Comparison of ENCODE assay signal across 8 cellular contexts in genomic region chr4:56506110-56506705, GRCh38. TPM values are rescaled to one million over a fixed set of nuclear protein-coding genes. Genes with fewer than 3 reads are reported as not detected.
A peak's percentile ranks its signal among the peaks of the same experiment; 100 is the strongest.
DNase-seq lines count a peak whose midpoint lies in the region; ATAC-seq and TF ChIP-seq lines count a peak whose summit lies in the region.

No MANE protein-coding gene starts in this region.

- no peak for TF ChIP-seq CTCF in RWPE2 (IDR thresholded peaks at IDR 0.05; ENCODE audit: poor library complexity, severe bottlenecking)
- TF ChIP-seq CTCF in psoas muscle (IDR thresholded peaks at IDR 0.05): no peak
- no peak for TF ChIP-seq CTCF in WERI-Rb-1 (IDR thresholded peaks at IDR 0.05; ENCODE audit: low read depth, low read length)

- peaks cover 18% of the 10 kb centered on the region for H3K36me3 ChIP-seq in RWPE2 (ENCODE audit: low read depth)
- peaks cover 5 to 30% of the 10 kb centered on the region in 2 donors for H3K36me3 ChIP-seq in psoas muscle (ENCODE audit: insufficient read depth in 1 of 2, low read depth in 1 of 2)
- H3K36me3 ChIP-seq in WERI-Rb-1: peaks cover 15% of the 10 kb centered on the region

- WGBS in psoas muscle, 3 donors: 13 to 20% (median 17%) methylated on average over 28 of the region's 28 CpGs

- H3K27ac ChIP-seq in RWPE2 (ENCODE audit: poor library complexity, severe bottlenecking) (no peak overlapping the region), psoas muscle (no peak overlapping the region), WERI-Rb-1 (no peak overlapping the region)

- DNase-seq in GM03348 (ENCODE audit: low spot score): peak; percentile 5
- no peak for DNase-seq in RWPE2 (ENCODE audit: low spot score)
- DNase-seq in fibroblast of peridontal ligament (ENCODE audit: extremely low read depth): peak; percentile 15
- DNase-seq in psoas muscle: no peak
- DNase-seq in WERI-Rb-1: no peak
- DNase-seq in SKM-1 (lab: John Stamatoyannopoulos, UW; ENCODE audit: unreplicated experiment): no peak
- no peak for DNase-seq in HuH-7 (ENCODE audit: low spot score)
- no peak for DNase-seq in HUDEP-2 (lab: John Stamatoyannopoulos, UW; ENCODE audit: unreplicated experiment in 76 of 76)

- H3K4me3 ChIP-seq in RWPE2 (ENCODE audit: severe bottlenecking) (peak overlapping the region; percentile 34), psoas muscle (peak overlapping the region; percentile 65), WERI-Rb-1 (ENCODE audit: low read depth, low read length) (no peak overlapping the region)

- H3K27me3 ChIP-seq in RWPE2 (ENCODE audit: insufficient read depth, poor library complexity, severe bottlenecking) (no peaks in the 10 kb centered on the region), psoas muscle (ENCODE audit: insufficient read depth in 3 of 3, low read length in 2 of 3) (no peaks in the 10 kb centered on the region), WERI-Rb-1 (ENCODE audit: insufficient read depth, low read depth, severe bottlenecking) (no peaks in the 10 kb centered on the region)

- intact Hi-C loops in psoas muscle (cut with DNase I): no loop called here

- H3K4me1 ChIP-seq in RWPE2 (ENCODE audit: insufficient read depth, poor library complexity, severe bottlenecking) (no peaks in the 10 kb centered on the region), psoas muscle (no peaks in the 10 kb centered on the region)

- ATAC-seq in RWPE2 (ENCODE audit: low read depth) (no peak), psoas muscle (peak in 3 of 4 donors; percentile 32 to 44 (median 34))

- H3K9me3 ChIP-seq in RWPE2 (ENCODE audit: severe bottlenecking) (no peaks in the 10 kb centered on the region), psoas muscle (no peaks in the 10 kb centered on the region), WERI-Rb-1 (ENCODE audit: severe bottlenecking) (no peaks in the 10 kb centered on the region)

RNA-seq across cellular contexts. Expression of gene ARL9, which starts 0.6 kb away (rescaled TPM):
- under 1 TPM in 1 of 4 donors, not detected in 3; 0.15 TPM for total RNA-seq in psoas muscle
- polyA plus RNA-seq in psoas muscle: under 1 TPM in 2 of 3 donors, not detected in 1; 0.09 to 0.25 TPM

RNA-seq across cellular contexts. Expression of gene SRP72, which starts 38.8 kb away (rescaled TPM):
- total RNA-seq in psoas muscle: 10 to 100 TPM; 38.4 to 68.0 (median 59.9) TPM
- 10 to 100 TPM; 32.7 to 47.2 (median 40.3) TPM for polyA plus RNA-seq in psoas muscle

Comparison
In these comparisons a context has a peak if more than half of its experiments do, and no peak if none do; other contexts are left out.
1. DNase-seq: peak in GM03348 (single experiment) and fibroblast of peridontal ligament (single experiment); none in RWPE2 (single experiment), psoas muscle (0 of 2), WERI-Rb-1 (single experiment), SKM-1 (single experiment), HuH-7 (single experiment) and HUDEP-2 (0 of 76).